In the genomic region with DNA sequence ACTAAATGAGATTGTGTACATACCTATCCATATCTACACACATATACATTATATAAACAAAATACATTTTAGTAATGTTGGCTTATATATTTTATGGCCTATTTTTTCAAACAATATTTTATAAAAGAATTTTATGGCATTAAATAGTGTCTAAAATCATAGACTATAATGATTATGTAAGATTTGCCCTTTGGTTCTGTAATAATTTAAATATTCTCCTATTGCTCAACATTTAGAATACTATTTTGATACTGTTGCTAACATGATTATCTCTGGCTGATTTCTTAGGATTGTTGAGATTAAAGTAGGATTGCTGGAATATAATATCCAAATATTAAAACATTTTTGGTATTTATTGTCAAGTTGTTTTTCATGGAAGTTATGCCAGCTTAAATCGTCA, we compare ENCODE assay signal across 29 cellular contexts.
"Had no signal": no experiment of that assay in that cellular context is flagged by ENCODE, and none has a peak within 500 bp of the region (broad histone marks: within the 10 kb centered on the region; RNA-seq: fewer than 3 reads in every experiment).

No MANE protein-coding gene starts in this region.

- H3K4me3 Mint-ChIP-seq: dendritic cell treated with granulocyte-macrophage colony-stimulating factor and Interleukin-4, amounts not matched to agents 40 ng/mL and 50 ng/mL, for 4 days; effector memory CD8-positive, alpha-beta T cell; endodermal cell had no signal

- DNase-seq: colonic mucosa; cortex of kidney; dermis blood vessel endothelial cell; dorsolateral prefrontal cortex; effector CD4-positive, alpha-beta T cell; effector CD8-positive, alpha-beta T cell; effector memory CD4-positive, alpha-beta T cell; effector memory CD8-positive, alpha-beta T cell; endodermal cell; erythroblast; esophagus squamous epithelium; foreskin fibroblast; foreskin keratinocyte; foreskin melanocyte; gastrocnemius medialis; glutamatergic neuron; head of caudate nucleus; heart left ventricle; heart right ventricle; hippocampal formation had no signal

- H3K27ac Mint-ChIP-seq: dendritic cell treated with granulocyte-macrophage colony-stimulating factor and Interleukin-4, amounts not matched to agents 40 ng/mL and 50 ng/mL, for 4 days; effector memory CD8-positive, alpha-beta T cell; endodermal cell had no signal

- ATAC-seq: effector memory CD8-positive, alpha-beta T cell; esophagus mucosa; foreskin keratinocyte; gastrocnemius medialis; gastroesophageal sphincter; heart left ventricle; heart right ventricle had no signal

- H3K9me3 Mint-ChIP-seq: endodermal cell had no signal

- H3K4me1 Mint-ChIP-seq: endodermal cell had no signal

- H3K4me2 ChIP-seq: hepatocyte had no signal

- H3K79me2 ChIP-seq: hepatocyte had no signal

- H3K27me3 Mint-ChIP-seq: dendritic cell treated with granulocyte-macrophage colony-stimulating factor and Interleukin-4, amounts not matched to agents 40 ng/mL and 50 ng/mL, for 4 days; effector memory CD8-positive, alpha-beta T cell had no signal

- H3K27ac ChIP-seq: colonic mucosa, coronary artery, dorsolateral prefrontal cortex, epithelial cell of prostate, esophagus muscularis mucosa, esophagus squamous epithelium, foreskin keratinocyte, gastrocnemius medialis, gastroesophageal sphincter, heart left ventricle, heart right ventricle, hepatocyte had no signal

- H3K27me3 ChIP-seq: colonic mucosa, dorsolateral prefrontal cortex, esophagus muscularis mucosa, esophagus squamous epithelium, foreskin keratinocyte, gastrocnemius medialis, gastroesophageal sphincter, heart left ventricle, heart right ventricle, hepatocyte had no signal

- H3K4me1 ChIP-seq: colonic mucosa, esophagus muscularis mucosa, esophagus squamous epithelium, foreskin keratinocyte, gastrocnemius medialis, gastroesophageal sphincter, heart left ventricle, heart right ventricle had no signal

- H2AFZ ChIP-seq: hepatocyte had no signal

- FAIRE-seq: endometrium, endothelial cell of umbilical vein had no signal

- H3K9me3 ChIP-seq: colonic mucosa, esophagus muscularis mucosa, esophagus squamous epithelium, gastrocnemius medialis, gastroesophageal sphincter, heart left ventricle had no signal

- H3K4me3 ChIP-seq: colonic mucosa, coronary artery, dorsolateral prefrontal cortex, esophagus muscularis mucosa, esophagus squamous epithelium, gastrocnemius medialis, gastroesophageal sphincter, heart left ventricle, heart right ventricle, hepatocyte had no signal

- H3K36me3 ChIP-seq: colonic mucosa, esophagus muscularis mucosa, esophagus squamous epithelium, gastrocnemius medialis, gastroesophageal sphincter, heart left ventricle, heart right ventricle had no signal
